Comparison of ENCODE assay signal across 23 cellular contexts in the genomic region with DNA sequence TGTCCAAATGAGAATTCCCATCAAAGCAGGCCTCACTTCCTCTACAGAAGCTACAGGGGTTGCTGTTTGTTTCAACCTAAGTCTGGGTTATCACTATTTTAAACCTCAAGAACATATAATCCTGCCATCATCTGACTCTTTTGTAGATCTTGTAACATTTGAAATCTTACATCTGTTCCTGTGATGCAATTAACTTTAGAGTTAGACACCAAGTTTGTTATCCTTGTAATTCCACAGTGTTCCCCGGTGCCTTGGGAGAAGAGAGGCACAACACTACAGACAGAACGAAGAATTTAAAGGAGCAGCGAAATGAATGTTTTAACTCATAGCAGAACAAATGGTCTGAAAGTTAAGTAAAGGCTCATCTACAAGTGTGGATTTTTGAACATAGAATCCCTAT.
"Had no signal": no experiment of that assay in that cellular context is flagged by ENCODE, and none has a peak within 500 bp of the region (broad histone marks: within the 10 kb centered on the region; RNA-seq: fewer than 3 reads in every experiment).

No MANE protein-coding gene starts in this region.

- H3K9me3 Mint-ChIP-seq: activated naive CD4-positive, alpha-beta T cell treated with anti-CD3 and anti-CD28 coated beads for 36 hours; activated T-helper 17 cell treated with anti-CD3 and anti-CD28 coated beads, Interleukin-2, amount 50 U/mL, for 72 hours; natural killer cell had no signal

- H3K27ac ChIP-seq: cardiac muscle cell, left lung, SK-N-MC, suprapubic skin had no signal

- DNase-seq: activated CD4-positive, alpha-beta T cell treated with anti-CD3 and anti-CD28 coated beads for 1 hour; activated CD4-positive, alpha-beta T cell treated with anti-CD3 and anti-CD28 coated beads, Interleukin-2, amount 50 U/mL, for 48 hours; activated naive CD4-positive, alpha-beta T cell treated with anti-CD3 and anti-CD28 coated beads for 36 hours; activated naive CD8-positive, alpha-beta T cell treated with anti-CD3 and anti-CD28 coated beads, Interleukin-2, amount 50 U/mL, for 24 hours; heart right ventricle; islet precursor cell; left lung; natural killer cell; nucleus accumbens; posterior cingulate gyrus; retina; stimulated activated CD4-positive, alpha-beta T cell treated with anti-CD3 and anti-CD28 coated beads, Interleukin-4, amount 100 ng/mL, for 4 hours; stimulated activated CD8-positive, alpha-beta memory T cell treated with anti-CD3 and anti-CD28 coated beads, Interleukin-4, amount 100 ng/mL, for 48 hours; stimulated activated naive CD4-positive, alpha-beta T cell treated with Interleukin-2 at 50 U/mL for 16 hours; T-helper 9 cell; trophoblast cell had no signal

- H3K4me3 Mint-ChIP-seq: activated naive CD4-positive, alpha-beta T cell treated with anti-CD3 and anti-CD28 coated beads for 36 hours; activated naive CD8-positive, alpha-beta T cell treated with anti-CD3 and anti-CD28 coated beads, Interleukin-2, amount 50 U/mL, for 24 hours; activated T-helper 17 cell treated with anti-CD3 and anti-CD28 coated beads, Interleukin-2, amount 50 U/mL, for 72 hours; memory B cell; natural killer cell had no signal

- H3K27me3 ChIP-seq: cardiac muscle cell, heart right ventricle, left lung, suprapubic skin had no signal

- ATAC-seq: activated naive CD8-positive, alpha-beta T cell treated with anti-CD3 and anti-CD28 coated beads, Interleukin-2, amount 50 U/mL, for 24 hours; activated T-helper 17 cell treated with anti-CD3 and anti-CD28 coated beads, Interleukin-2, amount 50 U/mL, for 72 hours; esophagus mucosa; left lung; natural killer cell had no signal

- H3K36me3 ChIP-seq: cardiac muscle cell, heart right ventricle, left lung, suprapubic skin had no signal

- H3K4me1 Mint-ChIP-seq: activated naive CD8-positive, alpha-beta T cell treated with anti-CD3 and anti-CD28 coated beads, Interleukin-2, amount 50 U/mL, for 24 hours; activated T-helper 17 cell treated with anti-CD3 and anti-CD28 coated beads, Interleukin-2, amount 50 U/mL, for 72 hours had no signal

- H3K27me3 Mint-ChIP-seq: activated naive CD8-positive, alpha-beta T cell treated with anti-CD3 and anti-CD28 coated beads, Interleukin-2, amount 50 U/mL, for 24 hours; activated T-helper 17 cell treated with anti-CD3 and anti-CD28 coated beads, Interleukin-2, amount 50 U/mL, for 72 hours; memory B cell had no signal

- H3K4me3 ChIP-seq: cardiac muscle cell, heart right ventricle, left lung, SK-N-MC, smooth muscle cell, suprapubic skin had no signal

- H3K27ac Mint-ChIP-seq: activated naive CD4-positive, alpha-beta T cell treated with anti-CD3 and anti-CD28 coated beads for 36 hours; activated naive CD8-positive, alpha-beta T cell treated with anti-CD3 and anti-CD28 coated beads, Interleukin-2, amount 50 U/mL, for 24 hours; activated T-helper 17 cell treated with anti-CD3 and anti-CD28 coated beads, Interleukin-2, amount 50 U/mL, for 72 hours; natural killer cell had no signal

- H3K9me3 ChIP-seq: heart right ventricle, left lung, suprapubic skin had no signal

- H3K4me1 ChIP-seq: suprapubic skin had no signal
